In the genomic region with DNA sequence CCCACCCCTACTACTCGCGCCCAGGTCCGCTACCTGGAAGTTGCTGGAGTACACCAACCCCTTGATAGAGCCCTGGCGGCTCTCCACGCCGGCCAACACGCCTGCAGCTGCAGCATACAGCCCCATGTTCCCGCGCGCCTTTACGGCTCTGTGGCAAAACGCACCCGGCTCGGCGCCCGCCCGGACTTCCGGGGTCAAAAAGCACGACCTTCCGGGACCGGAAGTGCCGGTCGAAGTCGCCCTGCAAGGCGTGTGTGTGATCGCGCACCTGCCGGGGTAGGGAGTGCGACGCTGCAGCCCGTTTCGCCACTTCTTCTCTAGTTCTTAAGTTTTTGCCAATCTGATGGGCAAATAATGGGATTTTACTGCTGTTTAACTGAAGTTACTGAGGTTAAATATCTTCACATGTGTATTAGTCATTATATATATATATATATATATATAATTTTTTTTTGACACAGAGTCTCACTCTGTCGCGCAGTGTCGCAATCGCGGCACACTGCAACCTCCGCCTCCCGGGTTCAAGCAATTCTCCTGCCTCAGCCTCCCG, we compare ENCODE assay signal across 8 cellular contexts. TPM values are rescaled to one million over a fixed set of nuclear protein-coding genes. Genes with fewer than 3 reads are reported as not detected.
DNase-seq lines count a peak whose midpoint lies in the region; ATAC-seq and TF ChIP-seq lines count a peak whose summit lies in the region.

A gene (minus strand): TSS at position 162 of the 550 bp plus-strand sequence. CDS start 36 bp downstream, at position 126.

- no peak within 1 kb of the TSS for H2AFZ ChIP-seq in GM23338

- H3K4me2 ChIP-seq in GM23338, result peak within 1 kb of the TSS; percentile 78

- peaks cover 4% of the 10 kb centered on the region; the same call in 1 of the 2 replicates for H3K4me1 ChIP-seq in GM23338 (ENCODE audit: insufficient read depth)
- no peaks in the 10 kb centered on the region for H3K4me1 ChIP-seq in SJCRH30
- H3K4me1 ChIP-seq in suprapubic skin, result peaks cover 15% of the 10 kb centered on the region

- no peak for TF ChIP-seq POLR2A in suprapubic skin (IDR thresholded peaks at IDR 0.05)

- 0 out of 2 replicates have a peak, but pooled peaks cover 3% of the 10 kb centered on the region for H3K9me2 ChIP-seq in GM23338 (ENCODE audit: insufficient read depth)

- H3K27me3 ChIP-seq in GM23338 (ENCODE audit: insufficient read depth) (no peaks in the 10 kb centered on the region), SJCRH30 (no peaks in the 10 kb centered on the region), suprapubic skin (no peaks in the 10 kb centered on the region)

- H3K9me3 Mint-ChIP-seq in GM23338, result no peaks in the 10 kb centered on the region; the same call in 1 of the 3 replicates

- H3K27me3 Mint-ChIP-seq in GM23338 (ENCODE audit: insufficient read depth, low read depth, poor library complexity), result peaks cover 21% of the 10 kb centered on the region

- H3K27ac Mint-ChIP-seq in GM23338, result peak within 1 kb of the TSS; percentile 50; the same call in 1 of the 2 replicates

- peaks cover 13% of the 10 kb centered on the region for H3K4me1 Mint-ChIP-seq in GM23338

- ATAC-seq in GM23338, result peak; percentile 95

- no peaks in the 10 kb centered on the region for H3F3A ChIP-seq in GM23338 (replicated peaks; ENCODE audit: low read depth)

- H3K79me2 ChIP-seq in GM23338 (replicated peaks; ENCODE audit: insufficient read depth), result peaks cover 18% of the 10 kb centered on the region

- DNase-seq in Daoy (ENCODE audit: low read depth), result peak; percentile 87
- peak; percentile 93 for DNase-seq in GM23338 (ENCODE audit: low spot score)
- DNase-seq in LNCaP clone FGC (ENCODE audit: low read depth), result peak; percentile 80
- peak; percentile 49 to 54 for DNase-seq in SJCRH30
- DNase-seq in activated gamma-delta T cell treated with anti-CD3 and anti-CD28 coated beads, Interleukin-2, amount 50 U/mL, for 16 hours (ENCODE audit: low read depth), result peak; percentile 86
- DNase-seq in globus pallidus (ENCODE audit: low spot score), result peak; percentile 74
- peak; percentile 75 for DNase-seq in occipital lobe (lab: John Stamatoyannopoulos, UW)
- DNase-seq in suprapubic skin (ENCODE audit: low spot score in 2 of 2), result peak; percentile 91 to 96

- peaks cover 34% of the 10 kb centered on the region for H3K36me3 Mint-ChIP-seq in GM23338 (ENCODE audit: low read depth)

- TF ChIP-seq CTCF in GM23338 (conservative IDR thresholded peaks at IDR 0.05; ENCODE audit: low read depth in 2 of 2), result no peak
- no peak for TF ChIP-seq CTCF in LNCaP clone FGC (IDR thresholded peaks at IDR 0.05; ENCODE audit: control insufficient read depth, extremely low read depth, insufficient read depth)
- no peak for TF ChIP-seq CTCF in suprapubic skin (IDR thresholded peaks at IDR 0.05)

- no peak within 1 kb of the TSS for H3K27ac ChIP-seq in GM23338 (ENCODE audit: low read depth)
- H3K27ac ChIP-seq in SJCRH30, result no peak within 1 kb of the TSS
- H3K27ac ChIP-seq in suprapubic skin, result peak within 1 kb of the TSS; percentile 48

- 16% methylated on average over 30 of the region's 40 CpGs for WGBS in suprapubic skin

- H3K36me3 ChIP-seq in GM23338 (ENCODE audit: insufficient read depth) (no peaks in the 10 kb centered on the region), SJCRH30 (no peaks in the 10 kb centered on the region), suprapubic skin (peaks cover 32% of the 10 kb centered on the region)

- H3K4me3 ChIP-seq in GM23338 (peak within 1 kb of the TSS; percentile 73), LNCaP clone FGC (ENCODE audit: low read depth, low read length) (peak within 1 kb of the TSS; percentile 77), SJCRH30 (peak within 1 kb of the TSS; percentile 52), suprapubic skin (peak within 1 kb of the TSS; percentile 78)

- H4K20me1 ChIP-seq in GM23338 (replicated peaks; ENCODE audit: insufficient read depth), result no peaks in the 10 kb centered on the region; the same call in 1 of the 2 replicates

- TF ChIP-seq EP300 in suprapubic skin (IDR thresholded peaks at IDR 0.05), result no peak

- no peaks in the 10 kb centered on the region for H3K9me3 ChIP-seq in SJCRH30 (replicated peaks)
- no peaks in the 10 kb centered on the region for H3K9me3 ChIP-seq in suprapubic skin

- peak within 1 kb of the TSS; percentile 93 for H3K4me3 Mint-ChIP-seq in GM23338

TF ChIP-seq in GM23338, 12 proteins besides CTCF, POLR2A, EP300 and RAD21 (continues in another document):
- TF ChIP-seq NANOG (IDR thresholded peaks at IDR 0.05; ENCODE audit: borderline replicate concordance), result no peak
- peak; percentile 91 for TF ChIP-seq POLR2AphosphoS5 (IDR thresholded peaks at IDR 0.05; ENCODE audit: low read depth)
- TF ChIP-seq, protein P1, sequence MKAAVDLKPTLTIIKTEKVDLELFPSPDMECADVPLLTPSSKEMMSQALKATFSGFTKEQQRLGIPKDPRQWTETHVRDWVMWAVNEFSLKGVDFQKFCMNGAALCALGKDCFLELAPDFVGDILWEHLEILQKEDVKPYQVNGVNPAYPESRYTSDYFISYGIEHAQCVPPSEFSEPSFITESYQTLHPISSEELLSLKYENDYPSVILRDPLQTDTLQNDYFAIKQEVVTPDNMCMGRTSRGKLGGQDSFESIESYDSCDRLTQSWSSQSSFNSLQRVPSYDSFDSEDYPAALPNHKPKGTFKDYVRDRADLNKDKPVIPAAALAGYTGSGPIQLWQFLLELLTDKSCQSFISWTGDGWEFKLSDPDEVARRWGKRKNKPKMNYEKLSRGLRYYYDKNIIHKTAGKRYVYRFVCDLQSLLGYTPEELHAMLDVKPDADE (IDR thresholded peaks at IDR 0.05), result peak; percentile 63
- peak; percentile 66; the same call in 1 of the 2 replicates for TF ChIP-seq CREB1 (CRISPR knock-in tag; IDR thresholded peaks at IDR 0.05; ENCODE audit: low read depth)
- no peak for TF ChIP-seq STAT1 (IDR thresholded peaks at IDR 0.05; ENCODE audit: unreplicated experiment)
- TF ChIP-seq ZNF114 (CRISPR knock-in tag; IDR thresholded peaks at IDR 0.05), result no peak
- TF ChIP-seq ZNF331 (CRISPR knock-in tag; IDR thresholded peaks at IDR 0.05; ENCODE audit: low read depth), result no peak
- TF ChIP-seq, protein P2, sequence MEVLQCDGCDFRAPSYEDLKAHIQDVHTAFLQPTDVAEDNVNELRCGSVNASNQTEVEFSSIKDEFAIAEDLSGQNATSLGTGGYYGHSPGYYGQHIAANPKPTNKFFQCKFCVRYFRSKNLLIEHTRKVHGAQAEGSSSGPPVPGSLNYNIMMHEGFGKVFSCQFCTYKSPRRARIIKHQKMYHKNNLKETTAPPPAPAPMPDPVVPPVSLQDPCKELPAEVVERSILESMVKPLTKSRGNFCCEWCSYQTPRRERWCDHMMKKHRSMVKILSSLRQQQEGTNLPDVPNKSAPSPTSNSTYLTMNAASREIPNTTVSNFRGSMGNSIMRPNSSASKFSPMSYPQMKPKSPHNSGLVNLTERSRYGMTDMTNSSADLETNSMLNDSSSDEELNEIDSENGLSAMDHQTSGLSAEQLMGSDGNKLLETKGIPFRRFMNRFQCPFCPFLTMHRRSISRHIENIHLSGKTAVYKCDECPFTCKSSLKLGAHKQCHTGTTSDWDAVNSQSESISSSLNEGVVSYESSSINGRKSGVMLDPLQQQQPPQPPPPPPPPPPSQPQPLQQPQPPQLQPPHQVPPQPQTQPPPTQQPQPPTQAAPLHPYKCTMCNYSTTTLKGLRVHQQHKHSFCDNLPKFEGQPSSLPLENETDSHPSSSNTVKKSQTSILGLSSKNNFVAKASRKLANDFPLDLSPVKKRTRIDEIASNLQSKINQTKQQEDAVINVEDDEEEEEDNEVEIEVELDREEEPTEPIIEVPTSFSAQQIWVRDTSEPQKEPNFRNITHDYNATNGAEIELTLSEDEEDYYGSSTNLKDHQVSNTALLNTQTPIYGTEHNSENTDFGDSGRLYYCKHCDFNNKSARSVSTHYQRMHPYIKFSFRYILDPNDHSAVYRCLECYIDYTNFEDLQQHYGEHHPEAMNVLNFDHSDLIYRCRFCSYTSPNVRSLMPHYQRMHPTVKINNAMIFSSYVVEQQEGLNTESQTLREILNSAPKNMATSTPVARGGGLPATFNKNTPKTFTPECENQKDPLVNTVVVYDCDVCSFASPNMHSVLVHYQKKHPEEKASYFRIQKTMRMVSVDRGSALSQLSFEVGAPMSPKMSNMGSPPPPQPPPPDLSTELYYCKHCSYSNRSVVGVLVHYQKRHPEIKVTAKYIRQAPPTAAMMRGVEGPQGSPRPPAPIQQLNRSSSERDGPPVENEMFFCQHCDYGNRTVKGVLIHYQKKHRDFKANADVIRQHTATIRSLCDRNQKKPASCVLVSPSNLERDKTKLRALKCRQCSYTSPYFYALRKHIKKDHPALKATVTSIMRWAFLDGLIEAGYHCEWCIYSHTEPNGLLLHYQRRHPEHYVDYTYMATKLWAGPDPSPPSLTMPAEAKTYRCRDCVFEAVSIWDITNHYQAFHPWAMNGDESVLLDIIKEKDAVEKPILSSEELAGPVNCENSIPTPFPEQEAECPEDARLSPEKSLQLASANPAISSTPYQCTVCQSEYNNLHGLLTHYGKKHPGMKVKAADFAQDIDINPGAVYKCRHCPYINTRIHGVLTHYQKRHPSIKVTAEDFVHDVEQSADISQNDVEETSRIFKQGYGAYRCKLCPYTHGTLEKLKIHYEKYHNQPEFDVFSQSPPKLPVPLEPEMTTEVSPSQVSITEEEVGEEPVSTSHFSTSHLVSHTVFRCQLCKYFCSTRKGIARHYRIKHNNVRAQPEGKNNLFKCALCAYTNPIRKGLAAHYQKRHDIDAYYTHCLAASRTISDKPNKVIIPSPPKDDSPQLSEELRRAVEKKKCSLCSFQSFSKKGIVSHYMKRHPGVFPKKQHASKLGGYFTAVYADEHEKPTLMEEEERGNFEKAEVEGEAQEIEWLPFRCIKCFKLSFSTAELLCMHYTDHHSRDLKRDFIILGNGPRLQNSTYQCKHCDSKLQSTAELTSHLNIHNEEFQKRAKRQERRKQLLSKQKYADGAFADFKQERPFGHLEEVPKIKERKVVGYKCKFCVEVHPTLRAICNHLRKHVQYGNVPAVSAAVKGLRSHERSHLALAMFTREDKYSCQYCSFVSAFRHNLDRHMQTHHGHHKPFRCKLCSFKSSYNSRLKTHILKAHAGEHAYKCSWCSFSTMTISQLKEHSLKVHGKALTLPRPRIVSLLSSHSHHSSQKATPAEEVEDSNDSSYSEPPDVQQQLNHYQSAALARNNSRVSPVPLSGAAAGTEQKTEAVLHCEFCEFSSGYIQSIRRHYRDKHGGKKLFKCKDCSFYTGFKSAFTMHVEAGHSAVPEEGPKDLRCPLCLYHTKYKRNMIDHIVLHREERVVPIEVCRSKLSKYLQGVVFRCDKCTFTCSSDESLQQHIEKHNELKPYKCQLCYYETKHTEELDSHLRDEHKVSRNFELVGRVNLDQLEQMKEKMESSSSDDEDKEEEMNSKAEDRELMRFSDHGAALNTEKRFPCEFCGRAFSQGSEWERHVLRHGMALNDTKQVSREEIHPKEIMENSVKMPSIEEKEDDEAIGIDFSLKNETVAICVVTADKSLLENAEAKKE (CRISPR knock-in tag; IDR thresholded peaks at IDR 0.05), result no peak
- TF ChIP-seq EZH2 (IDR thresholded peaks at IDR 0.05; ENCODE audit: low read depth, unreplicated experiment), result no peak

RNA-seq across cellular contexts. Expression of the gene that starts here (rescaled TPM):
- total RNA-seq in Daoy (2014; rRNA removed; shearing (Covaris generic)), result 159 and 160 TPM in 2 replicates
- 71.2 and 73.4 TPM in 2 replicates for total RNA-seq in GM23338 (2014; rRNA removed; shearing (Covaris generic))
- polyA plus RNA-seq in GM23338 (2016; fragmentation: Nextera tagmentation; extraction: Ambion mirVana), result 59.5 and 65.6 TPM in 2 replicates
- total RNA-seq in SJCRH30 (2014; rRNA removed; shearing (Covaris generic)), result 6.8 and 7.5 TPM in 2 replicates
- total RNA-seq in occipital lobe (13.9 TPM), suprapubic skin (10 to 100 TPM; 25.6 to 38.0 (median 33.7) TPM)
